Comparison of ENCODE assay signal across 10 cellular contexts in the genomic region with DNA sequence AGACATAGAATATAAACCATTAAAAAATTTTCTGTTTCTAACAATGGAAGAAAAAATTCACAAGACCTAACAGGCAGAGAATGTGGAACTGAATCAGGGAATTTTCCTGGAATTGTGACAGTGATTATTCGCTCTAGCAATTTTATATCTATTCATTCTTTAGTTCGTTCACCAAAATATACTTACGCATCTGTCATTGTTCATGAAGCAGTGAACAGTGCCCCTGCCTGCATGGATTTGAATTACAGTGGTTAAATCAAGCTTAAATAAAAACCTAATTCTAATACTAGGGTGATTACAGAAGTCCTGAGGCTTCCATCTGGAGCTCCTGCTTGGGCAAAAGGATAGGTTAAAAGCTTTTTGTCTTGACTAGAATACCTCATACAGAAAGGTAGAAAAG. TPM values are rescaled to one million over a fixed set of nuclear protein-coding genes. Genes with fewer than 3 reads are reported as not detected.
DNase-seq lines count a peak whose midpoint lies in the region; ATAC-seq and TF ChIP-seq lines count a peak whose summit lies in the region.
"Had no signal": no experiment of that assay in that cellular context is flagged by ENCODE, and none has a peak within 500 bp of the region (broad histone marks: within the 10 kb centered on the region; RNA-seq: fewer than 3 reads in every experiment).

No MANE protein-coding gene starts in this region.

- H3K4me1 ChIP-seq in mesenchymal stem cell (ENCODE audit: control insufficient read depth, insufficient read depth, low read depth, low read length): peaks cover 10% of the 10 kb centered on the region

- peaks cover 0 to 67% of the 10 kb centered on the region in 2 experiments for H3K36me3 ChIP-seq in mesenchymal stem cell (ENCODE audit: control insufficient read depth in 1 of 2, insufficient read depth in 2 of 2, low read depth in 1 of 2, low read length in 2 of 2)

- no peak overlapping the region for H4K91ac ChIP-seq in mesenchymal stem cell (ENCODE audit: low read length)

- no peak overlapping the region for H3K4ac ChIP-seq in mesenchymal stem cell (ENCODE audit: low read depth in 1 of 2, low read length in 2 of 2)

- no peak overlapping the region for H4K8ac ChIP-seq in mesenchymal stem cell (ENCODE audit: low read length)

- H3K23ac ChIP-seq in mesenchymal stem cell (ENCODE audit: low read length in 2 of 2): no peak overlapping the region

- no peak overlapping the region for H2BK12ac ChIP-seq in mesenchymal stem cell (ENCODE audit: low read length in 2 of 2)

- no peak overlapping the region for H3K4me3 ChIP-seq in mesenchymal stem cell (ENCODE audit: insufficient read depth in 1 of 2, low read depth in 1 of 2, low read length in 2 of 2)

- peaks cover 0 to 4% (median 1%) of the 10 kb centered on the region in 5 experiments for H3K9me3 Mint-ChIP-seq in brain
- no peaks in the 10 kb centered on the region for H3K9me3 Mint-ChIP-seq in activated naive CD4-positive, alpha-beta T cell treated with anti-CD3 and anti-CD28 coated beads, Interleukin-2, amount 10 ng/mL, durations not matched to agents 7 days and 5 days
- H3K9me3 Mint-ChIP-seq: memory B cell had no signal

- no peaks in the 10 kb centered on the region for H3K9me3 ChIP-seq in mesenchymal stem cell (ENCODE audit: control insufficient read depth, low read length)

- no peak overlapping the region for H2AFZ ChIP-seq in mesenchymal stem cell (ENCODE audit: low read depth, low read length)

- ATAC-seq in GM18511 (IDR thresholded peaks at IDR 0.05; ENCODE audit: unreplicated experiment): no peak

- H3K14ac ChIP-seq in mesenchymal stem cell (ENCODE audit: low read length in 2 of 2): no peak overlapping the region

- TF ChIP-seq CTCF in C4-2B (conservative IDR thresholded peaks at IDR 0.05) (peak; percentile 66), brain (conservative IDR thresholded peaks at IDR 0.05) (peak; percentile 35 to 58)

- CTCF ChIA-PET in activated naive CD4-positive, alpha-beta T cell treated with anti-CD3 and anti-CD28 coated beads, Interleukin-2, amount 10 ng/mL, durations not matched to agents 7 days and 5 days (lab: Charles Lee): no interaction called here

- H3K79me1 ChIP-seq in mesenchymal stem cell (replicated peaks; ENCODE audit: low read length, poor library complexity, severe bottlenecking): no peaks in the 10 kb centered on the region

- H3K36me3 Mint-ChIP-seq in brain: no peaks in the 10 kb centered on the region
- H3K36me3 Mint-ChIP-seq in activated naive CD4-positive, alpha-beta T cell treated with anti-CD3 and anti-CD28 coated beads, Interleukin-2, amount 10 ng/mL, durations not matched to agents 7 days and 5 days: no peaks in the 10 kb centered on the region
- H3K36me3 Mint-ChIP-seq: memory B cell had no signal

- no peak overlapping the region for H3K4me2 ChIP-seq in mesenchymal stem cell (ENCODE audit: low read length, poor library complexity, severe bottlenecking)

- no peak overlapping the region for H3K27ac ChIP-seq in C4-2B
- H3K27ac ChIP-seq in mesenchymal stem cell (ENCODE audit: low read length, poor library complexity, severe bottlenecking): no peak overlapping the region

- no peak overlapping the region for H3K18ac ChIP-seq in mesenchymal stem cell (ENCODE audit: low read depth in 1 of 2, low read length in 2 of 2)

- peak; percentile 33 for DNase-seq in NAMALWA (ENCODE audit: low spot score)
- peak; percentile 16 for DNase-seq in mesenchymal stem cell
- DNase-seq in CD1c-positive myeloid dendritic cell (ENCODE audit: extremely low spot score): no peak
- no peak for DNase-seq in NCI-H146 (lab: John Stamatoyannopoulos, UW)
- no peak for DNase-seq in activated naive CD4-positive, alpha-beta T cell treated with anti-CD3 and anti-CD28 coated beads, Interleukin-2, amount 10 ng/mL, durations not matched to agents 7 days and 5 days
- DNase-seq: activated gamma-delta T cell had no signal

- H3K27ac Mint-ChIP-seq in brain: no peak overlapping the region
- H3K27ac Mint-ChIP-seq in activated naive CD4-positive, alpha-beta T cell treated with anti-CD3 and anti-CD28 coated beads, Interleukin-2, amount 10 ng/mL, durations not matched to agents 7 days and 5 days: no peak overlapping the region
- H3K27ac Mint-ChIP-seq: memory B cell had no signal

- peaks cover 48% of the 10 kb centered on the region for H3K4me1 Mint-ChIP-seq in brain
- no peaks in the 10 kb centered on the region for H3K4me1 Mint-ChIP-seq in activated naive CD4-positive, alpha-beta T cell treated with anti-CD3 and anti-CD28 coated beads, Interleukin-2, amount 10 ng/mL, durations not matched to agents 7 days and 5 days

- no peak overlapping the region for H2BK120ac ChIP-seq in mesenchymal stem cell (ENCODE audit: low read depth, low read length)

- WGBS in mesenchymal stem cell: no CpG with 5 or more reads among the region's 3 CpGs

- H3K4me3 Mint-ChIP-seq in brain: no peak overlapping the region
- no peak overlapping the region for H3K4me3 Mint-ChIP-seq in activated naive CD4-positive, alpha-beta T cell treated with anti-CD3 and anti-CD28 coated beads, Interleukin-2, amount 10 ng/mL, durations not matched to agents 7 days and 5 days
- H3K4me3 Mint-ChIP-seq: memory B cell had no signal

- H2BK5ac ChIP-seq in mesenchymal stem cell (ENCODE audit: low read depth, low read length, poor library complexity, severe bottlenecking): no peak overlapping the region

- no peaks in the 10 kb centered on the region for H3K27me3 ChIP-seq in mesenchymal stem cell (ENCODE audit: control insufficient read depth in 1 of 2, insufficient read depth in 1 of 2, low read length in 2 of 2)

- no peak overlapping the region for H3K9ac ChIP-seq in mesenchymal stem cell (ENCODE audit: low read length)

- no peaks in the 10 kb centered on the region for H3K27me3 Mint-ChIP-seq in brain
- no peaks in the 10 kb centered on the region for H3K27me3 Mint-ChIP-seq in activated naive CD4-positive, alpha-beta T cell treated with anti-CD3 and anti-CD28 coated beads, Interleukin-2, amount 10 ng/mL, durations not matched to agents 7 days and 5 days
- H3K27me3 Mint-ChIP-seq: memory B cell had no signal

- H2BK15ac ChIP-seq in mesenchymal stem cell (ENCODE audit: low read depth, poor library complexity, severe bottlenecking): no peak overlapping the region

- H2AK5ac ChIP-seq in mesenchymal stem cell (ENCODE audit: low read length, severe bottlenecking): no peak overlapping the region

RNA-seq across cellular contexts. Expression of a gene that starts 48.6 kb away (rescaled TPM):
- polyA plus RNA-seq in brain (ENCODE audit: insufficient read depth, low read depth, low replicate concordance): 6.1 TPM
- polyA plus RNA-seq in mesenchymal stem cell (2013, experiment 1 of 2): 1.0 TPM
- 0.77 TPM for polyA plus RNA-seq in mesenchymal stem cell (2013, experiment 2 of 2)

Comparison
In these comparisons a context has a peak if more than half of its experiments do, and no peak if none do; other contexts are left out.
1. DNase-seq: peak in NAMALWA (single experiment) and mesenchymal stem cell (single experiment); none in CD1c-positive myeloid dendritic cell (single experiment), NCI-H146 (single experiment) and activated naive CD4-positive, alpha-beta T cell treated with anti-CD3 and anti-CD28 coated beads, Interleukin-2, amount 10 ng/mL, durations not matched to agents 7 days and 5 days (single experiment).